In the genomic region with DNA sequence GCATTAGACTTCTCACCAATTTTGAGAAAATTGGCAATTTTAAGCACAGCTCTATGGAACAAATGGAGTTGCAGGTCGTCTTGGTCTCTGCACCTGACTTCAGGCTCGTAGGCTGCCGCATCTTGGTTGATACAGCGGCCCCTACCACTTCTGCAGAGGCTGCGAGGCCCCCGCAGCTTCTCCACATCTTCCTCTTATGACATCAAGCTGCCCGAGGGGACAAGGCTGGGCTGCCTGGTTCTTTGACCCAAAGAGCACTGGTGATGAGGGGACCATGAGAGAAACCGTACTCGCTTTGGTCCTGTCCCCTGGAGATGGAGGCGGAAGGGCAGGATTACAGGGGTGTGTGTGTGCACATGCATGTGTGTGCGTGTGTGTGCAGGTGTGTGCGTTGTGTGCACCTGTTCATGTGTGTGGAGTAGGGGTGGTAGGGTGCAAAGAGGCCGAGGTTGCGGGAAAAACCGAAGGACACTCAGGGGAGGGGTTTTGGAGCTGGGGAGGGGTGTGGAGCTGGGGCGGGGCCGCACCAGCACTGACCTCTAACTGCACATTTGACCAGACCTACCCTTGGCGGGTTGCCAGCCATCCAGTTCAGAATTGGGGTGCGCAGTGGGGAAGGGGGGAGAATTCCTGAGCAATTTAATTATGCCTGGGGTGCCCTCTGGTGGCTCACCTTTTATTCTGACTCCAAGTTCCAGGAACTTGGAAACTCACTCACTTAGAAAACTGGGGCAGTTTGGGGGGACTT, we compare ENCODE assay signal across 8 cellular contexts.
DNase-seq lines count a peak whose midpoint lies in the region; TF ChIP-seq lines count a peak whose summit lies in the region.

No MANE protein-coding gene starts in this region.

- no peaks in the 10 kb centered on the region for H3K79me2 ChIP-seq in KMS-11 (ENCODE audit: insufficient read depth, low read depth)

- no peak overlapping the region for H3K4me2 ChIP-seq in KMS-11

- no peak overlapping the region for H3K27ac ChIP-seq in KMS-11
- no peak overlapping the region for H3K27ac ChIP-seq in CD8-positive, alpha-beta memory T cell (ENCODE audit: low read depth, low read length)

- H2AFZ ChIP-seq in KMS-11 (ENCODE audit: low read depth) = no peak overlapping the region

- H3K27me3 Mint-ChIP-seq in chondrocyte (ENCODE audit: low read depth) = no peaks in the 10 kb centered on the region
- peaks cover 2 to 21% of the 10 kb centered on the region in 2 donors for H3K27me3 Mint-ChIP-seq in CD8-positive, alpha-beta memory T cell

- DNase-seq in COLO668 (lab: John Stamatoyannopoulos, UW; ENCODE audit: unreplicated experiment) = peak; percentile 56
- no peak for DNase-seq in chondrocyte (ENCODE audit: low spot score)
- DNase-seq in midbrain (lab: John Stamatoyannopoulos, UW) = peak; percentile 15
- no peak for DNase-seq in CD8-positive, alpha-beta memory T cell
- DNase-seq in stimulated activated naive CD4-positive, alpha-beta T cell (lab: John Stamatoyannopoulos, UW) = no peak
- no peak for DNase-seq in amniotic stem cell (lab: John Stamatoyannopoulos, UW)
- no peak for DNase-seq in NOMO-1 (lab: John Stamatoyannopoulos, UW; ENCODE audit: unreplicated experiment in 2 of 2)

- H4K20me1 ChIP-seq in KMS-11 (ENCODE audit: insufficient read depth) = no peaks in the 10 kb centered on the region

- no peaks in the 10 kb centered on the region for H3K9me3 ChIP-seq in CD8-positive, alpha-beta memory T cell (ENCODE audit: low read length)

- CTCF ChIA-PET in CD8-positive, alpha-beta memory T cell (lab: Charles Lee) = interaction anchor here (1.5 kb wide), 1 partner anchor 453 kb away, joined by 3 read pairs; no protein-coding TSS in a partner anchor

- peak; percentile 42 for TF ChIP-seq CTCF in KMS-11 (conservative IDR thresholded peaks at IDR 0.05; ENCODE audit: low read depth, low read length)
- TF ChIP-seq CTCF in chondrocyte (IDR thresholded peaks at IDR 0.05) = peak; percentile 93

- H3K9ac ChIP-seq in KMS-11 = no peak overlapping the region

- H3K4me3 ChIP-seq in KMS-11 (IDR thresholded peaks at IDR 0.05; ENCODE audit: insufficient read depth, low read depth, low read length) = no peak overlapping the region
- H3K4me3 ChIP-seq in CD8-positive, alpha-beta memory T cell (ENCODE audit: low read length) = no peak overlapping the region

- POLR2A ChIA-PET in CD8-positive, alpha-beta memory T cell (lab: Charles Lee) = no interaction called here

- no peaks in the 10 kb centered on the region for H3K36me3 ChIP-seq in KMS-11 (ENCODE audit: insufficient read depth)
- H3K36me3 ChIP-seq in CD8-positive, alpha-beta memory T cell (ENCODE audit: insufficient read depth, low read length) = no peaks in the 10 kb centered on the region

- no peaks in the 10 kb centered on the region for H3K36me3 Mint-ChIP-seq in chondrocyte (ENCODE audit: low read depth)
- H3K36me3 Mint-ChIP-seq in CD8-positive, alpha-beta memory T cell = no peaks in the 10 kb centered on the region

- no peaks in the 10 kb centered on the region for H3K27me3 ChIP-seq in KMS-11 (ENCODE audit: insufficient read depth, low read depth)
- H3K27me3 ChIP-seq in CD8-positive, alpha-beta memory T cell (ENCODE audit: insufficient read depth, low read length, poor library complexity, severe bottlenecking) = no peaks in the 10 kb centered on the region

- peaks cover 13% of the 10 kb centered on the region for H3K4me1 Mint-ChIP-seq in chondrocyte (ENCODE audit: low read depth)
- H3K4me1 Mint-ChIP-seq in CD8-positive, alpha-beta memory T cell = peaks cover 2 to 6% (median 5%) of the 10 kb centered on the region in 3 donors

- no peaks in the 10 kb centered on the region for H3K4me1 ChIP-seq in KMS-11 (ENCODE audit: low read depth, poor library complexity, severe bottlenecking)
- H3K4me1 ChIP-seq in CD8-positive, alpha-beta memory T cell (ENCODE audit: insufficient read depth, low read length) = no peaks in the 10 kb centered on the region

- no peak overlapping the region for H3K27ac Mint-ChIP-seq in chondrocyte (ENCODE audit: unreplicated experiment)
- peak overlapping the region in 1 of 8 donors; percentile 90 for H3K27ac Mint-ChIP-seq in CD8-positive, alpha-beta memory T cell

- no peak overlapping the region for H3K4me3 Mint-ChIP-seq in chondrocyte (ENCODE audit: unreplicated experiment)
- H3K4me3 Mint-ChIP-seq in CD8-positive, alpha-beta memory T cell = no peak overlapping the region

- peaks cover 11% of the 10 kb centered on the region for H3K9me3 Mint-ChIP-seq in chondrocyte (ENCODE audit: low read depth)
- peaks cover 0 to under 1% (median 0%) of the 10 kb centered on the region in 5 donors for H3K9me3 Mint-ChIP-seq in CD8-positive, alpha-beta memory T cell

Comparison
In these comparisons a context has a peak if more than half of its experiments do, and no peak if none do; other contexts are left out.
1. DNase-seq: peak in COLO668 (single experiment) and midbrain (single experiment); none in chondrocyte (single experiment), CD8-positive, alpha-beta memory T cell (0 of 5), stimulated activated naive CD4-positive, alpha-beta T cell (0 of 6), amniotic stem cell (single experiment) and NOMO-1 (0 of 2).